In the genomic region with DNA sequence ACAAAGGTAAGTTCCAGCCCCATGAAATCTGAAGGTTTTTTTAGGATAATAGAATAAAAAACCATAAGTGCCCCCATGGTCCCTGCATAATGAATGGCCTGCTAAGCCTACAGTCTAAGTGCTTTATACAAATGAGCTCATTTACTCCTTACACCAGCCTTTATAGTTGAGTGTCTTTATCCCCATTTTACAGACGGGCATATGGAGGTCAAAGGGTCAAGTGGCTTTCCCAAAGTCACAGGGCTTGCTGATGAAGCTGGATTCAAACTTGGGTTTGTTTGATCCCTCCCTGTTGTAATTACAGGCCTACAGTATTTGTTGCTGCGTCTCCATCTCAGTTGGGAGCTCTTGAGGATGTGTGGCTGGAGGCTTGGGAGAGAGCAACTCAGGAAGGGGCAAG, we compare ENCODE assay signal across 2 cellular contexts.
A peak's percentile ranks its signal among the peaks of the same experiment; 100 is the strongest.
TF ChIP-seq lines count a peak whose summit lies in the region.

No MANE protein-coding gene starts in this region.

TF ChIP-seq in GM23338, 12 proteins besides CTCF, POLR2A, EP300 and RAD21 (continues in another document):
- TF ChIP-seq NANOG (IDR thresholded peaks at IDR 0.05; ENCODE audit: borderline replicate concordance) (no peak), EZH2 (IDR thresholded peaks at IDR 0.05; ENCODE audit: low read depth, unreplicated experiment) (no peak), JUNB (IDR thresholded peaks at IDR 0.05; ENCODE audit: unreplicated experiment) (no peak), ZNF331 (CRISPR knock-in tag; IDR thresholded peaks at IDR 0.05; ENCODE audit: low read depth) (no peak), STAT1 (IDR thresholded peaks at IDR 0.05; ENCODE audit: unreplicated experiment) (no peak), ZNF114 (CRISPR knock-in tag; IDR thresholded peaks at IDR 0.05) (no peak), CREB1 (CRISPR knock-in tag; IDR thresholded peaks at IDR 0.05; ENCODE audit: low read depth) (no peak)
- TF ChIP-seq, protein P1, sequence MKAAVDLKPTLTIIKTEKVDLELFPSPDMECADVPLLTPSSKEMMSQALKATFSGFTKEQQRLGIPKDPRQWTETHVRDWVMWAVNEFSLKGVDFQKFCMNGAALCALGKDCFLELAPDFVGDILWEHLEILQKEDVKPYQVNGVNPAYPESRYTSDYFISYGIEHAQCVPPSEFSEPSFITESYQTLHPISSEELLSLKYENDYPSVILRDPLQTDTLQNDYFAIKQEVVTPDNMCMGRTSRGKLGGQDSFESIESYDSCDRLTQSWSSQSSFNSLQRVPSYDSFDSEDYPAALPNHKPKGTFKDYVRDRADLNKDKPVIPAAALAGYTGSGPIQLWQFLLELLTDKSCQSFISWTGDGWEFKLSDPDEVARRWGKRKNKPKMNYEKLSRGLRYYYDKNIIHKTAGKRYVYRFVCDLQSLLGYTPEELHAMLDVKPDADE (IDR thresholded peaks at IDR 0.05): no peak
- TF ChIP-seq, protein P2, sequence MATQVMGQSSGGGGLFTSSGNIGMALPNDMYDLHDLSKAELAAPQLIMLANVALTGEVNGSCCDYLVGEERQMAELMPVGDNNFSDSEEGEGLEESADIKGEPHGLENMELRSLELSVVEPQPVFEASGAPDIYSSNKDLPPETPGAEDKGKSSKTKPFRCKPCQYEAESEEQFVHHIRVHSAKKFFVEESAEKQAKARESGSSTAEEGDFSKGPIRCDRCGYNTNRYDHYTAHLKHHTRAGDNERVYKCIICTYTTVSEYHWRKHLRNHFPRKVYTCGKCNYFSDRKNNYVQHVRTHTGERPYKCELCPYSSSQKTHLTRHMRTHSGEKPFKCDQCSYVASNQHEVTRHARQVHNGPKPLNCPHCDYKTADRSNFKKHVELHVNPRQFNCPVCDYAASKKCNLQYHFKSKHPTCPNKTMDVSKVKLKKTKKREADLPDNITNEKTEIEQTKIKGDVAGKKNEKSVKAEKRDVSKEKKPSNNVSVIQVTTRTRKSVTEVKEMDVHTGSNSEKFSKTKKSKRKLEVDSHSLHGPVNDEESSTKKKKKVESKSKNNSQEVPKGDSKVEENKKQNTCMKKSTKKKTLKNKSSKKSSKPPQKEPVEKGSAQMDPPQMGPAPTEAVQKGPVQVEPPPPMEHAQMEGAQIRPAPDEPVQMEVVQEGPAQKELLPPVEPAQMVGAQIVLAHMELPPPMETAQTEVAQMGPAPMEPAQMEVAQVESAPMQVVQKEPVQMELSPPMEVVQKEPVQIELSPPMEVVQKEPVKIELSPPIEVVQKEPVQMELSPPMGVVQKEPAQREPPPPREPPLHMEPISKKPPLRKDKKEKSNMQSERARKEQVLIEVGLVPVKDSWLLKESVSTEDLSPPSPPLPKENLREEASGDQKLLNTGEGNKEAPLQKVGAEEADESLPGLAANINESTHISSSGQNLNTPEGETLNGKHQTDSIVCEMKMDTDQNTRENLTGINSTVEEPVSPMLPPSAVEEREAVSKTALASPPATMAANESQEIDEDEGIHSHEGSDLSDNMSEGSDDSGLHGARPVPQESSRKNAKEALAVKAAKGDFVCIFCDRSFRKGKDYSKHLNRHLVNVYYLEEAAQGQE (IDR thresholded peaks at IDR 0.05; ENCODE audit: unreplicated experiment): no peak
- TF ChIP-seq, protein P3, sequence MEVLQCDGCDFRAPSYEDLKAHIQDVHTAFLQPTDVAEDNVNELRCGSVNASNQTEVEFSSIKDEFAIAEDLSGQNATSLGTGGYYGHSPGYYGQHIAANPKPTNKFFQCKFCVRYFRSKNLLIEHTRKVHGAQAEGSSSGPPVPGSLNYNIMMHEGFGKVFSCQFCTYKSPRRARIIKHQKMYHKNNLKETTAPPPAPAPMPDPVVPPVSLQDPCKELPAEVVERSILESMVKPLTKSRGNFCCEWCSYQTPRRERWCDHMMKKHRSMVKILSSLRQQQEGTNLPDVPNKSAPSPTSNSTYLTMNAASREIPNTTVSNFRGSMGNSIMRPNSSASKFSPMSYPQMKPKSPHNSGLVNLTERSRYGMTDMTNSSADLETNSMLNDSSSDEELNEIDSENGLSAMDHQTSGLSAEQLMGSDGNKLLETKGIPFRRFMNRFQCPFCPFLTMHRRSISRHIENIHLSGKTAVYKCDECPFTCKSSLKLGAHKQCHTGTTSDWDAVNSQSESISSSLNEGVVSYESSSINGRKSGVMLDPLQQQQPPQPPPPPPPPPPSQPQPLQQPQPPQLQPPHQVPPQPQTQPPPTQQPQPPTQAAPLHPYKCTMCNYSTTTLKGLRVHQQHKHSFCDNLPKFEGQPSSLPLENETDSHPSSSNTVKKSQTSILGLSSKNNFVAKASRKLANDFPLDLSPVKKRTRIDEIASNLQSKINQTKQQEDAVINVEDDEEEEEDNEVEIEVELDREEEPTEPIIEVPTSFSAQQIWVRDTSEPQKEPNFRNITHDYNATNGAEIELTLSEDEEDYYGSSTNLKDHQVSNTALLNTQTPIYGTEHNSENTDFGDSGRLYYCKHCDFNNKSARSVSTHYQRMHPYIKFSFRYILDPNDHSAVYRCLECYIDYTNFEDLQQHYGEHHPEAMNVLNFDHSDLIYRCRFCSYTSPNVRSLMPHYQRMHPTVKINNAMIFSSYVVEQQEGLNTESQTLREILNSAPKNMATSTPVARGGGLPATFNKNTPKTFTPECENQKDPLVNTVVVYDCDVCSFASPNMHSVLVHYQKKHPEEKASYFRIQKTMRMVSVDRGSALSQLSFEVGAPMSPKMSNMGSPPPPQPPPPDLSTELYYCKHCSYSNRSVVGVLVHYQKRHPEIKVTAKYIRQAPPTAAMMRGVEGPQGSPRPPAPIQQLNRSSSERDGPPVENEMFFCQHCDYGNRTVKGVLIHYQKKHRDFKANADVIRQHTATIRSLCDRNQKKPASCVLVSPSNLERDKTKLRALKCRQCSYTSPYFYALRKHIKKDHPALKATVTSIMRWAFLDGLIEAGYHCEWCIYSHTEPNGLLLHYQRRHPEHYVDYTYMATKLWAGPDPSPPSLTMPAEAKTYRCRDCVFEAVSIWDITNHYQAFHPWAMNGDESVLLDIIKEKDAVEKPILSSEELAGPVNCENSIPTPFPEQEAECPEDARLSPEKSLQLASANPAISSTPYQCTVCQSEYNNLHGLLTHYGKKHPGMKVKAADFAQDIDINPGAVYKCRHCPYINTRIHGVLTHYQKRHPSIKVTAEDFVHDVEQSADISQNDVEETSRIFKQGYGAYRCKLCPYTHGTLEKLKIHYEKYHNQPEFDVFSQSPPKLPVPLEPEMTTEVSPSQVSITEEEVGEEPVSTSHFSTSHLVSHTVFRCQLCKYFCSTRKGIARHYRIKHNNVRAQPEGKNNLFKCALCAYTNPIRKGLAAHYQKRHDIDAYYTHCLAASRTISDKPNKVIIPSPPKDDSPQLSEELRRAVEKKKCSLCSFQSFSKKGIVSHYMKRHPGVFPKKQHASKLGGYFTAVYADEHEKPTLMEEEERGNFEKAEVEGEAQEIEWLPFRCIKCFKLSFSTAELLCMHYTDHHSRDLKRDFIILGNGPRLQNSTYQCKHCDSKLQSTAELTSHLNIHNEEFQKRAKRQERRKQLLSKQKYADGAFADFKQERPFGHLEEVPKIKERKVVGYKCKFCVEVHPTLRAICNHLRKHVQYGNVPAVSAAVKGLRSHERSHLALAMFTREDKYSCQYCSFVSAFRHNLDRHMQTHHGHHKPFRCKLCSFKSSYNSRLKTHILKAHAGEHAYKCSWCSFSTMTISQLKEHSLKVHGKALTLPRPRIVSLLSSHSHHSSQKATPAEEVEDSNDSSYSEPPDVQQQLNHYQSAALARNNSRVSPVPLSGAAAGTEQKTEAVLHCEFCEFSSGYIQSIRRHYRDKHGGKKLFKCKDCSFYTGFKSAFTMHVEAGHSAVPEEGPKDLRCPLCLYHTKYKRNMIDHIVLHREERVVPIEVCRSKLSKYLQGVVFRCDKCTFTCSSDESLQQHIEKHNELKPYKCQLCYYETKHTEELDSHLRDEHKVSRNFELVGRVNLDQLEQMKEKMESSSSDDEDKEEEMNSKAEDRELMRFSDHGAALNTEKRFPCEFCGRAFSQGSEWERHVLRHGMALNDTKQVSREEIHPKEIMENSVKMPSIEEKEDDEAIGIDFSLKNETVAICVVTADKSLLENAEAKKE (CRISPR knock-in tag; IDR thresholded peaks at IDR 0.05): no peak

TF ChIP-seq in H1, 55 proteins besides CTCF, POLR2A, EP300 and RAD21:
- TF ChIP-seq JUND (IDR thresholded peaks at IDR 0.05; ENCODE audit: low read length) (no peak), RXRA (IDR thresholded peaks at IDR 0.05; ENCODE audit: insufficient read depth, low read depth, low read length) (no peak), KDM1A (IDR thresholded peaks at IDR 0.05; ENCODE audit: borderline replicate concordance, low read length) (peak; percentile 80; the same call in 1 of the 2 replicates)
